Comparison of ENCODE assay signal across 8 cellular contexts in genomic region chr1:155729031-155729898, GRCh38. TPM values are rescaled to one million over a fixed set of nuclear protein-coding genes. Genes with fewer than 3 reads are reported as not detected.
DNase-seq lines count a peak whose midpoint lies in the region; ATAC-seq and TF ChIP-seq lines count a peak whose summit lies in the region.

No MANE protein-coding gene starts in this region.

- peaks cover 14% of the 10 kb centered on the region for H3K36me3 Mint-ChIP-seq in activated CD8-positive, alpha-beta memory T cell treated with anti-CD3 and anti-CD28 coated beads, Interleukin-2, amount 10 ng/mL, durations not matched to agents 7 days and 5 days

- no peak overlapping the region for H3K4me3 ChIP-seq in lower lobe of right lung
- no peak overlapping the region for H3K4me3 ChIP-seq in transverse colon

- TF ChIP-seq EP300 in transverse colon (IDR thresholded peaks at IDR 0.05; ENCODE audit: low read depth) = no peak

- peaks cover 1% of the 10 kb centered on the region for H3K4me1 Mint-ChIP-seq in activated CD8-positive, alpha-beta memory T cell treated with anti-CD3 and anti-CD28 coated beads, Interleukin-2, amount 10 ng/mL, durations not matched to agents 7 days and 5 days

- intact Hi-C loops in lower lobe of right lung (cut with DNase I) = no loop called here
- intact Hi-C loops in transverse colon (cut with DNase I; ENCODE audit: low total_unique reads) = no loop called here

- TF ChIP-seq CTCF in lower lobe of right lung (IDR thresholded peaks at IDR 0.05) (peak; percentile 62), transverse colon (IDR thresholded peaks at IDR 0.05) (peak; percentile 52 to 69 (median 62))

- no peak for TF ChIP-seq POLR2A in transverse colon (IDR thresholded peaks at IDR 0.05)

- H3K27ac ChIP-seq in lower lobe of right lung (no peak overlapping the region), transverse colon (no peak overlapping the region)

- 62% methylated on average over 11 to 12 of the region's 12 CpGs for whole genome bisulfite sequencing in transverse colon (ENCODE audit: low coverage in 1 of 2), 2 donors

- H3K27me3 ChIP-seq in lower lobe of right lung (ENCODE audit: low read depth) (no peaks in the 10 kb centered on the region), transverse colon (no peaks in the 10 kb centered on the region)

- H3K4me1 ChIP-seq in lower lobe of right lung (no peaks in the 10 kb centered on the region), transverse colon (no peaks in the 10 kb centered on the region)

- no peak overlapping the region for H3K4me3 Mint-ChIP-seq in activated CD8-positive, alpha-beta memory T cell treated with anti-CD3 and anti-CD28 coated beads, Interleukin-2, amount 10 ng/mL, durations not matched to agents 7 days and 5 days

- in situ Hi-C loops in transverse colon (cut with MboI; ENCODE audit: low pct_ligation_motif_present in 1 of 4, low pct_unique_long_range_greater_than_20kb in 1 of 4, low sequenced_read_pairs in 3 of 4) = no loop called here

- no peaks in the 10 kb centered on the region for H3K9me3 Mint-ChIP-seq in activated CD8-positive, alpha-beta memory T cell treated with anti-CD3 and anti-CD28 coated beads, Interleukin-2, amount 10 ng/mL, durations not matched to agents 7 days and 5 days (ENCODE audit: low read depth)

- peak; percentile 55 for DNase-seq in activated CD8-positive, alpha-beta memory T cell treated with anti-CD3 and anti-CD28 coated beads, Interleukin-2, amount 10 ng/mL, durations not matched to agents 7 days and 5 days
- no peak for DNase-seq in activated CD8-positive, alpha-beta memory T cell treated with anti-CD3 and anti-CD28 coated beads for 24 hours
- DNase-seq in M059J (ENCODE audit: low read depth) (peak; percentile 57), SW 1271 (lab: John Stamatoyannopoulos, UW) (peak; percentile 21 to 41), dermis blood vessel endothelial cell (peak; percentile 85), lower lobe of right lung (no peak), transverse colon (peak; percentile 46)

- no peaks in the 10 kb centered on the region for H3K27me3 Mint-ChIP-seq in activated CD8-positive, alpha-beta memory T cell treated with anti-CD3 and anti-CD28 coated beads, Interleukin-2, amount 10 ng/mL, durations not matched to agents 7 days and 5 days

- CTCF ChIA-PET in activated CD8-positive, alpha-beta memory T cell treated with anti-CD3 and anti-CD28 coated beads, Interleukin-2, amount 10 ng/mL, durations not matched to agents 7 days and 5 days (lab: Charles Lee) = interaction anchor here (0.8 to 2.0 kb wide), 9 partner anchors 10 to 478 kb away, joined by 3 to 7 read pairs (median 4); partner anchors contain the start of gene YY1AP1

- H3K9me3 ChIP-seq in lower lobe of right lung (no peaks in the 10 kb centered on the region), transverse colon (no peaks in the 10 kb centered on the region)

- H3K27ac Mint-ChIP-seq in activated CD8-positive, alpha-beta memory T cell treated with anti-CD3 and anti-CD28 coated beads, Interleukin-2, amount 10 ng/mL, durations not matched to agents 7 days and 5 days = peak overlapping the region; percentile 25

- H3K36me3 ChIP-seq in lower lobe of right lung (peaks cover 52% of the 10 kb centered on the region), transverse colon (peaks cover 0 to 25% (median 3%) of the 10 kb centered on the region in 4 donors)

- peak; percentile 58 for ATAC-seq in activated CD8-positive, alpha-beta memory T cell treated with anti-CD3 and anti-CD28 coated beads, Interleukin-2, amount 10 ng/mL, durations not matched to agents 7 days and 5 days
- ATAC-seq in lower lobe of right lung = peak; percentile 67 to 75
- ATAC-seq in activated CD4-positive, CD25-positive, alpha-beta regulatory T cell treated with anti-CD3 and anti-CD28 coated beads, Interleukin-2, amount 50 U/mL, for 24 hours = no peak

RNA-seq across cellular contexts. Expression of gene DAP3, which starts 40.4 kb away (rescaled TPM):
- 100 to 1,000 TPM; 140 to 145 TPM for total RNA-seq in activated CD8-positive, alpha-beta memory T cell treated with anti-CD3 and anti-CD28 coated beads, Interleukin-2, amount 10 ng/mL, durations not matched to agents 7 days and 5 days
- 116 and 197 TPM in 2 replicates for total RNA-seq in M059J (2014; rRNA removed; shearing (Covaris generic))
- total RNA-seq in dermis blood vessel endothelial cell = 49.7 and 55.3 TPM in 2 replicates
- 77.7 TPM for total RNA-seq in lower lobe of right lung
- 100 to 1,000 TPM in 2 of 4 donors, 10 to 100 TPM in 2; 81.9 to 134 (median 106) TPM for total RNA-seq in transverse colon

RNA-seq across cellular contexts. Expression of gene YY1AP1, which starts 40.7 kb away (rescaled TPM):
- 10 to 100 TPM; 74.2 to 82.3 TPM for total RNA-seq in activated CD8-positive, alpha-beta memory T cell treated with anti-CD3 and anti-CD28 coated beads, Interleukin-2, amount 10 ng/mL, durations not matched to agents 7 days and 5 days
- total RNA-seq in M059J (2014; rRNA removed; shearing (Covaris generic)) = 61.5 and 63.1 TPM in 2 replicates
- total RNA-seq in dermis blood vessel endothelial cell = 44.9 and 66.9 TPM in 2 replicates
- 55.3 TPM for total RNA-seq in lower lobe of right lung
- 100 to 1,000 TPM in 1 of 4 donors, 10 to 100 TPM in 3; 84.0 to 198 (median 92.1) TPM for total RNA-seq in transverse colon

Comparison
In these comparisons a context has a peak if more than half of its experiments do, and no peak if none do; other contexts are left out.
1. DNase-seq: peak in activated CD8-positive, alpha-beta memory T cell treated with anti-CD3 and anti-CD28 coated beads, Interleukin-2, amount 10 ng/mL, durations not matched to agents 7 days and 5 days (single experiment), M059J (single experiment), SW 1271 (2 of 2), dermis blood vessel endothelial cell (single experiment) and transverse colon (single experiment); none in activated CD8-positive, alpha-beta memory T cell treated with anti-CD3 and anti-CD28 coated beads for 24 hours (single experiment) and lower lobe of right lung (single experiment).
2. ATAC-seq: peak in activated CD8-positive, alpha-beta memory T cell treated with anti-CD3 and anti-CD28 coated beads, Interleukin-2, amount 10 ng/mL, durations not matched to agents 7 days and 5 days (single experiment) and lower lobe of right lung (2 of 2); none in activated CD4-positive, CD25-positive, alpha-beta regulatory T cell treated with anti-CD3 and anti-CD28 coated beads, Interleukin-2, amount 50 U/mL, for 24 hours (0 of 2).